ENCODE assay signal across 1 cellular context in genomic region chr5:169583424-169584215, GRCh38.
TF ChIP-seq lines count a peak whose summit lies in the region.

Gene SPDL1 (plus strand): TSS chr5:169583773. CDS start chr5:169588417, 4,644 bp downstream.

TF ChIP-seq in HepG2, 621 proteins besides CTCF, POLR2A, EP300 and RAD21 (continued from another document and continues in another):
- no peak for TF ChIP-seq HINFP (CRISPR knock-in tag; IDR thresholded peaks at IDR 0.05; ENCODE audit: low read depth)
- TF ChIP-seq CREM (IDR thresholded peaks at IDR 0.05): no peak; the same call in 1 of the 2 replicates
- TF ChIP-seq CREM (CRISPR knock-in tag; IDR thresholded peaks at IDR 0.05): no peak
- peak; percentile 40; the same call in 1 of the 2 replicates for TF ChIP-seq ERF (CRISPR knock-in tag; IDR thresholded peaks at IDR 0.05)
- TF ChIP-seq HNRNPL (IDR thresholded peaks at IDR 0.05; ENCODE audit: low read depth, low read length): 0 out of 2 replicates have a peak, but pooled peaks have one; percentile 54
- no peak for TF ChIP-seq RELA (CRISPR knock-in tag; IDR thresholded peaks at IDR 0.05)
- peak; percentile 65; the same call in 1 of the 2 replicates for TF ChIP-seq THAP9 (CRISPR knock-in tag; IDR thresholded peaks at IDR 0.05; ENCODE audit: borderline replicate concordance)
- no peak for TF ChIP-seq IKZF5 (CRISPR knock-in tag; IDR thresholded peaks at IDR 0.05)
- no peak for TF ChIP-seq PAWR (CRISPR knock-in tag; IDR thresholded peaks at IDR 0.05; ENCODE audit: borderline replicate concordance)
- no peak for TF ChIP-seq HNRNPK (IDR thresholded peaks at IDR 0.05; ENCODE audit: low read depth, low read length, poor library complexity, severe bottlenecking)
- no peak for TF ChIP-seq PBX3 (CRISPR knock-in tag; IDR thresholded peaks at IDR 0.05; ENCODE audit: borderline replicate concordance)
- TF ChIP-seq CSRNP2 (CRISPR knock-in tag; conservative IDR thresholded peaks at IDR 0.05; ENCODE audit: low read depth): no peak
- TF ChIP-seq MNT (IDR thresholded peaks at IDR 0.05): no peak
- no peak for TF ChIP-seq MTA3 (CRISPR knock-in tag; IDR thresholded peaks at IDR 0.05)
- TF ChIP-seq ZNF367 (CRISPR knock-in tag; IDR thresholded peaks at IDR 0.05; ENCODE audit: borderline replicate concordance): no peak
- no peak for TF ChIP-seq FIP1L1 (IDR thresholded peaks at IDR 0.05; ENCODE audit: borderline replicate concordance, insufficient read depth, low read depth, low read length)
- peak; percentile 72 for TF ChIP-seq POGZ (CRISPR knock-in tag; IDR thresholded peaks at IDR 0.05)
- TF ChIP-seq ZBTB43 (CRISPR knock-in tag; conservative IDR thresholded peaks at IDR 0.05): 0 out of 2 replicates have a peak, but pooled peaks have one; percentile 12
- no peak for TF ChIP-seq MED1 (CRISPR knock-in tag; IDR thresholded peaks at IDR 0.05)
- no peak for TF ChIP-seq ZSCAN25 (CRISPR knock-in tag; IDR thresholded peaks at IDR 0.05)
- TF ChIP-seq ZBTB1 (CRISPR knock-in tag; IDR thresholded peaks at IDR 0.05; ENCODE audit: borderline replicate concordance): no peak
- TF ChIP-seq ZNF839 (CRISPR knock-in tag; IDR thresholded peaks at IDR 0.05; ENCODE audit: borderline replicate concordance): no peak
- TF ChIP-seq PREB (CRISPR knock-in tag; IDR thresholded peaks at IDR 0.05): no peak
- TF ChIP-seq NKX3-1 (CRISPR knock-in tag; IDR thresholded peaks at IDR 0.05): no peak
- TF ChIP-seq CSRNP1 (CRISPR knock-in tag; IDR thresholded peaks at IDR 0.05): no peak; the same call in 1 of the 2 replicates
- TF ChIP-seq ZNF430 (CRISPR knock-in tag; IDR thresholded peaks at IDR 0.05): 0 out of 2 replicates have a peak, but pooled peaks have one; percentile 35
- TF ChIP-seq ZHX2 (IDR thresholded peaks at IDR 0.05; ENCODE audit: low read depth): no peak
- no peak for TF ChIP-seq ZHX2 (CRISPR knock-in tag; IDR thresholded peaks at IDR 0.05; ENCODE audit: borderline replicate concordance)
- TF ChIP-seq SAFB2 (CRISPR knock-in tag; IDR thresholded peaks at IDR 0.05; ENCODE audit: borderline replicate concordance, low read depth): no peak
- no peak for TF ChIP-seq CENPT (CRISPR knock-in tag; IDR thresholded peaks at IDR 0.05; ENCODE audit: low read depth)
- TF ChIP-seq ZNF329 (CRISPR knock-in tag; IDR thresholded peaks at IDR 0.05; ENCODE audit: low read depth): no peak
- TF ChIP-seq MZF1 (CRISPR knock-in tag; IDR thresholded peaks at IDR 0.05; ENCODE audit: borderline replicate concordance): no peak
- no peak for TF ChIP-seq ARHGAP35 (CRISPR knock-in tag; IDR thresholded peaks at IDR 0.05; ENCODE audit: borderline replicate concordance)
- TF ChIP-seq MLX (CRISPR knock-in tag; IDR thresholded peaks at IDR 0.05): no peak
- no peak for TF ChIP-seq MXD4 (CRISPR knock-in tag; IDR thresholded peaks at IDR 0.05)
- TF ChIP-seq ZNF737 (CRISPR knock-in tag; IDR thresholded peaks at IDR 0.05; ENCODE audit: borderline replicate concordance): no peak
- no peak for TF ChIP-seq ZNF296 (CRISPR knock-in tag; conservative IDR thresholded peaks at IDR 0.05)
- TF ChIP-seq RORA (CRISPR knock-in tag; IDR thresholded peaks at IDR 0.05): no peak
- TF ChIP-seq POLR2AphosphoS2 (IDR thresholded peaks at IDR 0.05; ENCODE audit: low read depth, low read length): no peak
- 0 out of 2 replicates have a peak, but pooled peaks have one; percentile 26 for TF ChIP-seq SRY (CRISPR knock-in tag; IDR thresholded peaks at IDR 0.05)
